8 cellular contexts compared by ENCODE assay signal in genomic region chr17:51259574-51260236, GRCh38. TPM values are rescaled to one million over a fixed set of nuclear protein-coding genes. Genes with fewer than 3 reads are reported as not detected.
DNase-seq lines count a peak whose midpoint lies in the region; ATAC-seq and TF ChIP-seq lines count a peak whose summit lies in the region.

TSS of gene MBTD1 (minus strand) at chr17:51260049. CDS start at chr17:51225161, 34,888 bp downstream.

- H3K27me3 Mint-ChIP-seq in stimulated activated naive CD8-positive, alpha-beta T cell treated with anti-CD3 and anti-CD28 coated beads, Interleukin-15, amount 100 ng/mL, for 72 hours, result no peaks in the 10 kb centered on the region

- H3K4me3 ChIP-seq in H7 (ENCODE audit: insufficient read depth, low read depth, low read length), result peak within 1 kb of the TSS; percentile 97
- H3K4me3 ChIP-seq in MG63, result peak within 1 kb of the TSS; percentile 98
- H3K4me3 ChIP-seq in foreskin fibroblast (ENCODE audit: low read depth in 1 of 2, low read length in 2 of 2), result peak within 1 kb of the TSS; percentile 89 to 90
- peak within 1 kb of the TSS; percentile 97 for H3K4me3 ChIP-seq in neural cell (ENCODE audit: low read length)

- H3K27ac Mint-ChIP-seq in stimulated activated naive CD8-positive, alpha-beta T cell treated with anti-CD3 and anti-CD28 coated beads, Interleukin-15, amount 100 ng/mL, for 72 hours, result peak within 1 kb of the TSS; percentile 99

- H3K9me3 ChIP-seq in MG63 (no peaks in the 10 kb centered on the region), neural cell (ENCODE audit: low read length) (no peaks in the 10 kb centered on the region)

- peaks cover 75% of the 10 kb centered on the region for H3K4me1 Mint-ChIP-seq in stimulated activated naive CD8-positive, alpha-beta T cell treated with anti-CD3 and anti-CD28 coated beads, Interleukin-15, amount 100 ng/mL, for 72 hours

- no peaks in the 10 kb centered on the region for H3K9me3 Mint-ChIP-seq in stimulated activated naive CD8-positive, alpha-beta T cell treated with anti-CD3 and anti-CD28 coated beads, Interleukin-15, amount 100 ng/mL, for 72 hours

- peak within 1 kb of the TSS; percentile 98 for H3K9ac ChIP-seq in neural cell (ENCODE audit: low read length)

- no peaks in the 10 kb centered on the region for H3K9me2 ChIP-seq in neural cell (ENCODE audit: insufficient read depth, low read length)

- no peaks in the 10 kb centered on the region for H4K20me1 ChIP-seq in neural cell (ENCODE audit: insufficient read depth)

- H3K27me3 ChIP-seq in H7 (ENCODE audit: control insufficient read depth, insufficient read depth, low read length) (no peaks in the 10 kb centered on the region), MG63 (no peaks in the 10 kb centered on the region), neural cell (ENCODE audit: insufficient read depth, low read depth, low read length) (no peaks in the 10 kb centered on the region)

- ATAC-seq in stimulated activated naive CD8-positive, alpha-beta T cell treated with anti-CD3 and anti-CD28 coated beads, Interleukin-15, amount 100 ng/mL, for 72 hours, result peak; percentile 96

- peaks cover 4% of the 10 kb centered on the region for H3F3A ChIP-seq in neural cell (ENCODE audit: insufficient read depth, low read length, poor library complexity, severe bottlenecking)

- peak within 1 kb of the TSS; percentile 81 for H2AFZ ChIP-seq in neural cell (ENCODE audit: low read depth, low read length)

- TF ChIP-seq CTCF in foreskin fibroblast (IDR thresholded peaks at IDR 0.05; ENCODE audit: low read depth, low read length), result no peak
- TF ChIP-seq CTCF in neural cell (IDR thresholded peaks at IDR 0.05; ENCODE audit: poor library complexity, severe bottlenecking), result no peak

- TF ChIP-seq EP300 in neural cell (conservative IDR thresholded peaks at IDR 0.05; ENCODE audit: poor library complexity, severe bottlenecking), result no peak

- H3K27ac ChIP-seq in neural cell (ENCODE audit: low read length), result peak within 1 kb of the TSS; percentile 95

- DNase-seq in EH (ENCODE audit: low read depth) (peak; percentile 96), H7 (peak; percentile 96), MG63 (peak; percentile 92), SIG-M5 (lab: John Stamatoyannopoulos, UW) (peak; percentile 85), activated gamma-delta T cell treated with Interleukin-2 at 50 U/mL for 16 hours (peak; percentile 96), foreskin fibroblast (peak; percentile 91 to 97)
- DNase-seq in stimulated activated naive CD8-positive, alpha-beta T cell treated with anti-CD3 and anti-CD28 coated beads, Interleukin-15, amount 100 ng/mL, for 72 hours, result peak in 1 of 2 donors; percentile 96

- H3K4me3 Mint-ChIP-seq in stimulated activated naive CD8-positive, alpha-beta T cell treated with anti-CD3 and anti-CD28 coated beads, Interleukin-15, amount 100 ng/mL, for 72 hours, result peak within 1 kb of the TSS; percentile 80 to 85

- no peak for TF ChIP-seq RAD21 in neural cell (conservative IDR thresholded peaks at IDR 0.05)

- H3K79me2 ChIP-seq in neural cell (replicated peaks; ENCODE audit: insufficient read depth, low read length), result peaks cover 66% of the 10 kb centered on the region

- H3K36me3 ChIP-seq in H7 (replicated peaks; ENCODE audit: control insufficient read depth, insufficient read depth, low read length), result peaks cover 2% of the 10 kb centered on the region; the same call in 1 of the 2 replicates
- peaks cover 44% of the 10 kb centered on the region for H3K36me3 ChIP-seq in MG63
- H3K36me3 ChIP-seq in neural cell (ENCODE audit: insufficient read depth, low read length), result peaks cover 15% of the 10 kb centered on the region

- H3K4me2 ChIP-seq in neural cell (ENCODE audit: low read length), result peak within 1 kb of the TSS; percentile 98

TF ChIP-seq in neural cell, 6 proteins besides CTCF, POLR2A, EP300 and RAD21:
- TF ChIP-seq REST (IDR thresholded peaks at IDR 0.05; ENCODE audit: borderline replicate concordance) (peak; percentile 32), SMC3 (conservative IDR thresholded peaks at IDR 0.05; ENCODE audit: poor library complexity) (no peak), EZH2 (IDR thresholded peaks at IDR 0.05; ENCODE audit: borderline replicate concordance, insufficient read depth, low read length, poor library complexity, severe bottlenecking) (no peak), MXI1 (conservative IDR thresholded peaks at IDR 0.05; ENCODE audit: poor library complexity, severe bottlenecking) (peak; percentile 29), POLR2AphosphoS5 (IDR thresholded peaks at IDR 0.05) (peak; percentile 90), TAF1 (IDR thresholded peaks at IDR 0.05; ENCODE audit: low read depth) (peak; percentile 57)
TF ChIP-seq in neural cell: peak in this region for 4.

RNA-seq across cellular contexts. Expression of gene MBTD1, which starts in this region (rescaled TPM):
- total RNA-seq in H7 (2014; rRNA removed; shearing (Covaris generic)), result 19.3 and 30.5 TPM in 2 replicates
- total RNA-seq in MG63 (2014; rRNA removed; shearing (Covaris generic); ENCODE audit: low replicate concordance), result 4.8 and 8.9 TPM in 2 replicates
- 59.7 and 70.0 TPM in 2 replicates for polyA plus RNA-seq in neural cell
- polyA minus RNA-seq in neural cell, result 84.2 and 96.8 TPM in 2 replicates
